In genomic region chr1:103783944-103784377, GRCh38 we compare ENCODE assay signal across 19 cellular contexts. TPM values are rescaled to one million over a fixed set of nuclear protein-coding genes. Genes with fewer than 3 reads are reported as not detected.
DNase-seq lines count a peak whose midpoint lies in the region; ATAC-seq, FAIRE-seq and TF ChIP-seq lines count a peak whose summit lies in the region.
"Had no signal": no experiment of that assay in that cellular context is flagged by ENCODE, and none has a peak within 500 bp of the region (broad histone marks: within the 10 kb centered on the region; RNA-seq: fewer than 3 reads in every experiment).

No MANE protein-coding gene starts in this region.

- ATAC-seq in GM18870 (IDR thresholded peaks at IDR 0.05; ENCODE audit: unreplicated experiment) (peak; percentile 56), GM21717 (IDR thresholded peaks at IDR 0.05; ENCODE audit: unreplicated experiment) (peak; percentile 48), HG03135 (IDR thresholded peaks at IDR 0.05; ENCODE audit: unreplicated experiment) (peak; percentile 66)
- ATAC-seq: activated CD8-positive, alpha-beta T cell treated with anti-CD3 and anti-CD28 coated beads for 36 hours; activated naive CD8-positive, alpha-beta T cell treated with anti-CD3 and anti-CD28 coated beads, Interleukin-2, amount 50 U/mL, for 24 hours; HepG2; upper lobe of right lung had no signal

- H3K4me1 Mint-ChIP-seq in activated naive CD4-positive, alpha-beta T cell treated with anti-CD3 and anti-CD28 coated beads, Interleukin-2, amount 10 ng/mL, durations not matched to agents 7 days and 5 days, result no peaks in the 10 kb centered on the region
- H3K4me1 Mint-ChIP-seq: activated naive CD8-positive, alpha-beta T cell treated with anti-CD3 and anti-CD28 coated beads, Interleukin-2, amount 50 U/mL, for 24 hours had no signal

- H3K36me3 ChIP-seq in OCI-LY7 (ENCODE audit: insufficient read depth, low read length), result no peaks in the 10 kb centered on the region
- H3K36me3 ChIP-seq: upper lobe of right lung had no signal

- H3K27ac ChIP-seq in OCI-LY7 (ENCODE audit: low read depth, low read length, poor library complexity, severe bottlenecking) (no peak overlapping the region), RWPE1 (no peak overlapping the region)
- H3K27ac ChIP-seq: C4-2B, coronary artery, upper lobe of right lung had no signal

- intact Hi-C loops in OCI-LY7 (cut with micrococcal nuclease; ENCODE audit: unreplicated experiment), result no loop called here

- no peaks in the 10 kb centered on the region for H3K9me2 ChIP-seq in OCI-LY7 (ENCODE audit: insufficient read depth, low read length)

- POLR2A ChIA-PET in OCI-LY7 (lab: Charles Lee), result no interaction called here
- POLR2A ChIA-PET in RWPE1 (lab: Yijun Ruan, JAX; ENCODE audit: low non-redundant PET), result no interaction called here

- CTCF ChIA-PET in OCI-LY7 (lab: Charles Lee; ENCODE audit: unreplicated experiment) (no interaction called here), RWPE1 (lab: Yijun Ruan, JAX) (no interaction called here)
- CTCF ChIA-PET in activated naive CD4-positive, alpha-beta T cell treated with anti-CD3 and anti-CD28 coated beads, Interleukin-2, amount 10 ng/mL, durations not matched to agents 7 days and 5 days (lab: Charles Lee), result no interaction called here

- FAIRE-seq in H54 (lab: Jason Lieb, UNC), result no peak
- FAIRE-seq: HepG2 had no signal

- no peak overlapping the region for H3K4me2 ChIP-seq in OCI-LY7 (ENCODE audit: low read length)

- TF ChIP-seq POLR2A in H54 (IDR thresholded peaks at IDR 0.05; ENCODE audit: low read depth, low read length), result no peak

- no peaks in the 10 kb centered on the region for H3K27me3 Mint-ChIP-seq in activated naive CD4-positive, alpha-beta T cell treated with anti-CD3 and anti-CD28 coated beads, Interleukin-2, amount 10 ng/mL, durations not matched to agents 7 days and 5 days
- H3K27me3 Mint-ChIP-seq: activated CD8-positive, alpha-beta T cell treated with anti-CD3 and anti-CD28 coated beads for 36 hours; activated naive CD8-positive, alpha-beta T cell treated with anti-CD3 and anti-CD28 coated beads, Interleukin-2, amount 50 U/mL, for 24 hours had no signal

- TF ChIP-seq CTCF in OCI-LY7 (conservative IDR thresholded peaks at IDR 0.05; ENCODE audit: low read length), result no peak
- no peak for TF ChIP-seq CTCF in RWPE1 (conservative IDR thresholded peaks at IDR 0.05; ENCODE audit: low read depth)

- no peaks in the 10 kb centered on the region for H3K9me3 Mint-ChIP-seq in activated naive CD4-positive, alpha-beta T cell treated with anti-CD3 and anti-CD28 coated beads, Interleukin-2, amount 10 ng/mL, durations not matched to agents 7 days and 5 days
- H3K9me3 Mint-ChIP-seq: activated CD8-positive, alpha-beta T cell treated with anti-CD3 and anti-CD28 coated beads for 36 hours; T-helper 1 cell treated with Interleukin-12 subunit alpha and Interleukin-12 subunit beta and Interleukin-4 antibody, amounts not matched to agents 30 μg/mL and 1 μg/mL, for 36 hours had no signal

- no peaks in the 10 kb centered on the region for H3K36me3 Mint-ChIP-seq in activated naive CD4-positive, alpha-beta T cell treated with anti-CD3 and anti-CD28 coated beads, Interleukin-2, amount 10 ng/mL, durations not matched to agents 7 days and 5 days

- H3K4me1 ChIP-seq in OCI-LY7 (ENCODE audit: insufficient read depth, low read length, poor library complexity, severe bottlenecking), result no peaks in the 10 kb centered on the region
- H3K4me1 ChIP-seq: upper lobe of right lung had no signal

- no peak overlapping the region for H3K27ac Mint-ChIP-seq in activated naive CD4-positive, alpha-beta T cell treated with anti-CD3 and anti-CD28 coated beads, Interleukin-2, amount 10 ng/mL, durations not matched to agents 7 days and 5 days
- H3K27ac Mint-ChIP-seq: activated CD8-positive, alpha-beta T cell treated with anti-CD3 and anti-CD28 coated beads for 36 hours; activated naive CD8-positive, alpha-beta T cell treated with anti-CD3 and anti-CD28 coated beads, Interleukin-2, amount 50 U/mL, for 24 hours; T-helper 1 cell treated with Interleukin-12 subunit alpha and Interleukin-12 subunit beta and Interleukin-4 antibody, amounts not matched to agents 30 μg/mL and 1 μg/mL, for 36 hours had no signal

- H3K79me2 ChIP-seq in OCI-LY7 (ENCODE audit: insufficient read depth, low read depth, low read length), result no peaks in the 10 kb centered on the region

- peak; percentile 1 for DNase-seq in OCI-LY7 (ENCODE audit: low spot score)
- no peak for DNase-seq in H54 (ENCODE audit: insufficient read length, low spot score)
- DNase-seq in activated naive CD4-positive, alpha-beta T cell treated with anti-CD3 and anti-CD28 coated beads, Interleukin-2, amount 10 ng/mL, durations not matched to agents 7 days and 5 days, result no peak
- no peak for DNase-seq in NCI-H510A treated with DMSO at 0.1 percent for 48 hours (lab: John Stamatoyannopoulos, UW)
- no peak for DNase-seq in RWPE1 (ENCODE audit: low spot score)
- DNase-seq: activated CD8-positive, alpha-beta T cell treated with anti-CD3 and anti-CD28 coated beads for 36 hours; activated naive CD8-positive, alpha-beta T cell treated with anti-CD3 and anti-CD28 coated beads, Interleukin-2, amount 50 U/mL, for 24 hours; GDM1; NCI-H1930; upper lobe of right lung had no signal

- no peak overlapping the region for H2AFZ ChIP-seq in OCI-LY7 (ENCODE audit: low read length)

- H3K4me3 ChIP-seq in OCI-LY7 (ENCODE audit: low read depth, low read length, poor library complexity, severe bottlenecking), result no peak overlapping the region
- H3K4me3 ChIP-seq: coronary artery, upper lobe of right lung had no signal

- no peaks in the 10 kb centered on the region for H3K9me3 ChIP-seq in OCI-LY7 (ENCODE audit: low read length)
- H3K9me3 ChIP-seq: upper lobe of right lung had no signal

- H3K4me3 Mint-ChIP-seq in activated naive CD4-positive, alpha-beta T cell treated with anti-CD3 and anti-CD28 coated beads, Interleukin-2, amount 10 ng/mL, durations not matched to agents 7 days and 5 days, result no peak overlapping the region
- H3K4me3 Mint-ChIP-seq: activated CD8-positive, alpha-beta T cell treated with anti-CD3 and anti-CD28 coated beads for 36 hours; activated naive CD8-positive, alpha-beta T cell treated with anti-CD3 and anti-CD28 coated beads, Interleukin-2, amount 50 U/mL, for 24 hours; T-helper 1 cell treated with Interleukin-12 subunit alpha and Interleukin-12 subunit beta and Interleukin-4 antibody, amounts not matched to agents 30 μg/mL and 1 μg/mL, for 36 hours had no signal

- H4K20me1 ChIP-seq in OCI-LY7 (ENCODE audit: insufficient read depth, low read length), result no peaks in the 10 kb centered on the region

- BruUV-seq in OCI-LY7 (replicated peaks; lab: Mats Ljungman, UMichigan), result no TSS peak

RNA-seq across cellular contexts. Expression of gene AMY1C, which starts 34.3 kb away (rescaled TPM):
- not detected in 2 replicates for total RNA-seq in OCI-LY7 (2014; rRNA removed; shearing (Covaris generic))
- total RNA-seq in OCI-LY7 (2022), result not detected in 2 replicates
- total RNA-seq: activated CD8-positive, alpha-beta T cell treated with anti-CD3 and anti-CD28 coated beads for 36 hours; fibroblast of lung; HepG2; renal cortical epithelial cell had no signal
